In the genomic region with DNA sequence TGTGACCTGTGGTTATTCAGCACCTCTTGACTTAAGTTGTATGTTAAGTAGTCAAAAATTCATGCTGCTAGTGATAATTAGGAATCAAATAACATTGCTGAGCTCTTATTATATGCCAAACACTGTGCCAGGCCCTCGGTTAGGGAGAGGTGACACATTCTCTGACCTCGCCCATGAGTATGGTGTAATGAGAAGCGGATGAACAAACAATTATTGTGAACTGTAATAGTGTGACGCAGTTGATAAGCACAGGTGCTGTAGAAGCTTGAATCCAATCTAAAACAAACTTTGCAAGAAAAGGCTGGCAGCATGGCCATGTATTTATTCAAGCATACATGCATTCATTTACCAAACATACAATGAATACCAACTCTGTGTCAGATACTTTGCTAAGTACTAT, we compare ENCODE assay signal across 28 cellular contexts.
A peak's percentile ranks its signal among the peaks of the same experiment; 100 is the strongest.
DNase-seq lines count a peak whose midpoint lies in the region; ATAC-seq and TF ChIP-seq lines count a peak whose summit lies in the region.
"Had no signal": no experiment of that assay in that cellular context is flagged by ENCODE, and none has a peak within 500 bp of the region (broad histone marks: within the 10 kb centered on the region; RNA-seq: fewer than 3 reads in every experiment).

No MANE protein-coding gene starts in this region.

- H3K4me2 ChIP-seq in HCT116 (ENCODE audit: low read length) = no peak overlapping the region
- H3K4me2 ChIP-seq: BLaER1, neural progenitor cell had no signal

- no peak for ATAC-seq in HCT116
- no peak for ATAC-seq in activated CD4-positive, CD25-positive, alpha-beta regulatory T cell treated with anti-CD3 and anti-CD28 coated beads, Interleukin-2, amount 50 U/mL, for 24 hours
- ATAC-seq: activated naive CD4-positive, alpha-beta T cell treated with anti-CD3 and anti-CD28 coated beads, Interleukin-2, amount 50 U/mL, for 72 hours; gastroesophageal sphincter; T-cell; WTC11 had no signal

- H3K9me3 Mint-ChIP-seq in Calu3 (ENCODE audit: low read depth, unreplicated experiment) = no peaks in the 10 kb centered on the region
- H3K9me3 Mint-ChIP-seq: activated CD4-positive, alpha-beta T cell treated with anti-CD3 and anti-CD28 coated beads, Interleukin-2, amount 10 ng/mL, durations not matched to agents 7 days and 5 days; H9; neural progenitor cell; T-cell had no signal

- H3K4me1 ChIP-seq in HCT116 (ENCODE audit: control insufficient read depth in 1 of 2, insufficient read depth in 2 of 2, low read length in 2 of 2) = peaks cover 3 to 27% of the 10 kb centered on the region in 2 experiments; a peak in 3 of 4 replicates
- H3K4me1 ChIP-seq: BLaER1, gastroesophageal sphincter, neural progenitor cell, parathyroid adenoma, SJSA1 had no signal

- TF ChIP-seq RAD21 in HCT116 (IDR thresholded peaks at IDR 0.05; ENCODE audit: low read depth) = no peak

- no peak overlapping the region for H2AFZ ChIP-seq in HCT116 (ENCODE audit: low read depth, low read length, poor library complexity, severe bottlenecking)
- H2AFZ ChIP-seq: neural progenitor cell, parathyroid adenoma had no signal

- DNase-seq in Calu3 (peak; percentile 42), HCT116 (ENCODE audit: low read depth, low spot score) (no peak), NCI-H2196 treated with DMSO at 0.1 percent for 48 hours (lab: John Stamatoyannopoulos, UW; ENCODE audit: unreplicated experiment) (peak; percentile 68), epithelial cell of esophagus (ENCODE audit: low read depth) (peak; percentile 63), SKM-1 treated with dmso at 0.1 percent for 144 hours (lab: John Stamatoyannopoulos, UW; ENCODE audit: unreplicated experiment) (no peak), erythroblast (lab: John Stamatoyannopoulos, UW) (no peak), kidney glomerular epithelial cell (lab: John Stamatoyannopoulos, UW) (no peak)
- DNase-seq: activated CD4-positive, alpha-beta T cell treated with anti-CD3 and anti-CD28 coated beads, Interleukin-2, amount 10 ng/mL, durations not matched to agents 7 days and 5 days; activated effector memory CD4-positive, alpha-beta T cell treated with Interleukin-2 at 50 U/mL for 16 hours; activated T-cell treated with anti-CD3 and anti-CD28 coated beads, Interleukin-2, amount 50 U/mL, for 1 hour; DMS79; H9; KBM-7; mesendoderm; NCI-H1694 treated with DMSO at 0.1 percent for 48 hours; NCI-H524; stimulated activated CD4-positive, alpha-beta T cell treated with anti-CD3 and anti-CD28 coated beads, Interleukin-1b, Interleukin-23, amount 100 ng/mL, for 48 hours; stimulated activated naive CD4-positive, alpha-beta T cell treated with Interleukin-2 at 50 U/mL for 16 hours; T-cell had no signal

- H3K27me3 Mint-ChIP-seq in Calu3 (ENCODE audit: unreplicated experiment) = no peaks in the 10 kb centered on the region
- H3K27me3 Mint-ChIP-seq: activated CD4-positive, alpha-beta T cell treated with anti-CD3 and anti-CD28 coated beads, Interleukin-2, amount 10 ng/mL, durations not matched to agents 7 days and 5 days; T-cell had no signal

- H3K79me2 ChIP-seq in HCT116 (ENCODE audit: insufficient read depth, low read length) = no peaks in the 10 kb centered on the region
- H3K79me2 ChIP-seq: parathyroid adenoma had no signal

- H3K9ac ChIP-seq in HCT116 (ENCODE audit: low read length) = no peak overlapping the region
- H3K9ac ChIP-seq: BLaER1, neural progenitor cell, parathyroid adenoma had no signal

- no peak overlapping the region for H3K4me3 Mint-ChIP-seq in Calu3 (ENCODE audit: low read depth, unreplicated experiment)
- H3K4me3 Mint-ChIP-seq: activated CD4-positive, alpha-beta T cell treated with anti-CD3 and anti-CD28 coated beads, Interleukin-2, amount 10 ng/mL, durations not matched to agents 7 days and 5 days; H9; neural progenitor cell; T-cell; WTC11 had no signal

- H3K4me1 Mint-ChIP-seq in Calu3 (ENCODE audit: low read depth, unreplicated experiment) = peaks cover 31% of the 10 kb centered on the region
- H3K4me1 Mint-ChIP-seq: activated CD4-positive, alpha-beta T cell treated with anti-CD3 and anti-CD28 coated beads, Interleukin-2, amount 10 ng/mL, durations not matched to agents 7 days and 5 days; H9; neural progenitor cell; T-cell; WTC11 had no signal

- POLR2A ChIA-PET in HCT116 (lab: Charles Lee) = interaction anchor here (0.6 kb wide), 1 partner anchor 197 kb away, joined by 3 read pairs; no protein-coding TSS in a partner anchor

- no peaks in the 10 kb centered on the region for H3K36me3 Mint-ChIP-seq in Calu3 (ENCODE audit: insufficient read depth, unreplicated experiment)
- H3K36me3 Mint-ChIP-seq: activated naive CD4-positive, alpha-beta T cell treated with anti-CD3 and anti-CD28 coated beads, Interleukin-2, amount 50 U/mL, for 72 hours; neural progenitor cell; T-cell had no signal

- no peak overlapping the region for H3K4me3 ChIP-seq in HCT116 (replicated peaks in 1 of 2; ENCODE audit: low read depth in 1 of 2, low read length in 2 of 2)
- no peak overlapping the region for H3K4me3 ChIP-seq in epithelial cell of esophagus (ENCODE audit: low read length)
- H3K4me3 ChIP-seq: BLaER1, gastroesophageal sphincter, neural progenitor cell, SJSA1 had no signal

- no peaks in the 10 kb centered on the region for H3K9me2 ChIP-seq in HCT116 (ENCODE audit: insufficient read depth)

- no peaks in the 10 kb centered on the region for H3K36me3 ChIP-seq in HCT116 (ENCODE audit: control insufficient read depth in 1 of 2, insufficient read depth in 2 of 2, low read length in 2 of 2)
- H3K36me3 ChIP-seq: BLaER1, gastroesophageal sphincter, neural progenitor cell, SJSA1 had no signal

- H3K27ac Mint-ChIP-seq in Calu3 (ENCODE audit: unreplicated experiment) = peak overlapping the region; percentile 77
- H3K27ac Mint-ChIP-seq: activated CD4-positive, alpha-beta T cell treated with anti-CD3 and anti-CD28 coated beads, Interleukin-2, amount 10 ng/mL, durations not matched to agents 7 days and 5 days; activated naive CD4-positive, alpha-beta T cell treated with anti-CD3 and anti-CD28 coated beads, Interleukin-2, amount 50 U/mL, for 72 hours; H9; neural progenitor cell; T-cell; WTC11 had no signal

- intact Hi-C loops in Calu3 (cut with micrococcal nuclease; ENCODE audit: unreplicated experiment) = no loop called here
- intact Hi-C loops in HCT116 (cut with micrococcal nuclease) = no loop called here

- no peaks in the 10 kb centered on the region for H3K27me3 ChIP-seq in HCT116 (ENCODE audit: insufficient read depth, low read length)
- H3K27me3 ChIP-seq: BLaER1, gastroesophageal sphincter, neural progenitor cell, SJSA1 had no signal

- no peak for TF ChIP-seq POLR2A in HCT116 (IDR thresholded peaks at IDR 0.05; ENCODE audit: borderline replicate concordance, extremely low read depth, insufficient read depth, insufficient read length)
- no peak for TF ChIP-seq POLR2A in erythroblast (IDR thresholded peaks at IDR 0.05; ENCODE audit: low read length)

- H3K27ac ChIP-seq in HCT116 (ENCODE audit: low read depth, low read length) = no peak overlapping the region
- H3K27ac ChIP-seq: BLaER1, gastroesophageal sphincter, neural progenitor cell, parathyroid adenoma, RWPE1, SJSA1 had no signal

- BruUV-seq in Calu3 (replicated peaks; lab: Mats Ljungman, UMichigan) (no TSS peak), HCT116 (replicated peaks; lab: Mats Ljungman, UMichigan) (no TSS peak)

- TF ChIP-seq CTCF in Calu3 (IDR thresholded peaks at IDR 0.05; ENCODE audit: unreplicated experiment) (no peak), HCT116 (IDR thresholded peaks at IDR 0.05 in 2 of 3, conservative IDR thresholded peaks at IDR 0.05 in 1 of 3; ENCODE audit: borderline replicate concordance in 1 of 3, insufficient read depth in 1 of 3, low read depth in 2 of 3, low read length in 2 of 3) (no peak), epithelial cell of esophagus (IDR thresholded peaks at IDR 0.05; ENCODE audit: insufficient read depth, low read depth, low read length, missing control alignments) (no peak)

- H4K20me1 ChIP-seq in HCT116 (ENCODE audit: insufficient read depth) = no peaks in the 10 kb centered on the region
- H4K20me1 ChIP-seq: BLaER1 had no signal

- H3K9me3 ChIP-seq in HCT116 (ENCODE audit: control insufficient read depth in 1 of 2, insufficient read depth in 1 of 2, low read depth in 1 of 2, low read length in 2 of 2) = no peaks in the 10 kb centered on the region
- H3K9me3 ChIP-seq: BLaER1, gastroesophageal sphincter, SJSA1 had no signal

- CTCF ChIA-PET in Calu3 (lab: Charles Lee) (no interaction called here), HCT116 (lab: Charles Lee) (interaction anchor here (0.9 kb wide), 1 partner anchor 901 kb away, joined by 4 read pairs; no protein-coding TSS in a partner anchor)

- RAD21 ChIA-PET in HCT116 (lab: Charles Lee; ENCODE audit: low non-redundant PET in 1 of 2, low total read pairs in 2 of 2, uncharacterized antibody in 2 of 2, unreplicated experiment in 2 of 2) = no interaction called here

TF ChIP-seq in HCT116, 20 proteins besides CTCF, POLR2A, EP300 and RAD21:
- TF ChIP-seq ZBTB33 (IDR thresholded peaks at IDR 0.05; ENCODE audit: extremely low read depth, insufficient replicate concordance, low read length) (no peak), CBX3 (IDR thresholded peaks at IDR 0.05; ENCODE audit: low read depth) (peak; percentile 71), CEBPB (IDR thresholded peaks at IDR 0.05; ENCODE audit: low read depth) (peak; percentile 37; the same call in 1 of the 2 replicates), FOSL1 (IDR thresholded peaks at IDR 0.05; ENCODE audit: low read depth) (0 out of 2 replicates have a peak, but pooled peaks have one; percentile 25)
TF ChIP-seq in HCT116: peak in this region for 3.

Comparison
In these comparisons a context has a peak if more than half of its experiments do, and no peak if none do; other contexts are left out.
1. DNase-seq: peak in Calu3 (single experiment), NCI-H2196 treated with DMSO at 0.1 percent for 48 hours (single experiment) and epithelial cell of esophagus (single experiment); none in HCT116 (single experiment), SKM-1 treated with dmso at 0.1 percent for 144 hours (single experiment), erythroblast (0 of 2) and kidney glomerular epithelial cell (single experiment).